ENCODE assay signal across 22 cellular contexts in the genomic region with DNA sequence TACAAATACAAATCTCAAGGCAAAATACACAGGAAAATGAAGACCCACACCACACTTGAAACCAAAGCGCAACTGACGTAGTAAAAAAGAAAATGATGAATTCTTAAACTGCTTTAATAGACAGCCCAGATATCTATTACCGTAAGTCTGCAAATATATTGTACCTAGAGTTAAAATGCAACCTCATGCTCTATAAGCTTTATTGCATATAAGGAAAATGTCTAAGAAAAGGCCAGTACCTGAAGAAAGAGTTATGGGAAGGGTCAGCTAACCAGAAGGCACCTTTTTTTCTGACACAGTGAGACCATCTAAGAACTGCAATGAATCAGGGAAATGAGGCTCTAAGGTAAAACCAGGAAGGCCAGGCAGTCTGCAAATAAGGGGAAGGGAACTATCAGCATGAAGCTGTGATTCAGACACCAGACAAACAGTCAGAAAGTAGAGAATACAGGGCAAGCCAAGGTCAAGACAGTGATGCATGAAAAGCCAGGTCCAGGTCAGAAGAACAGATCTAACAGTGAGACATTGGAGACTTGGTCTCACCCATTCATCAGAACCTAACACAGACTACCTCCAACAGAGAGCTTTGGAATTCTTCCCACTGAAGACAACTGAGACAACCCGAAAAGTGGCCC. TPM values are rescaled to one million over a fixed set of nuclear protein-coding genes. Genes with fewer than 3 reads are reported as not detected.
"Had no signal": no experiment of that assay in that cellular context is flagged by ENCODE, and none has a peak within 500 bp of the region (broad histone marks: within the 10 kb centered on the region; RNA-seq: fewer than 3 reads in every experiment).

No MANE protein-coding gene starts in this region.

- H3K27ac ChIP-seq: epithelial cell of prostate, esophagus muscularis mucosa, foreskin keratinocyte, gastroesophageal sphincter, neutrophil, pancreas, right atrium auricular region, sigmoid colon, spleen, transverse colon, upper lobe of right lung, uterus had no signal

- DNase-seq: central memory CD4-positive, alpha-beta T cell; effector CD8-positive, alpha-beta T cell; endodermal cell; foreskin keratinocyte; glutamatergic neuron; kidney; natural killer cell; pancreas; sigmoid colon; spleen; stimulated activated CD4-positive, alpha-beta T cell treated with anti-CD3 and anti-CD28 coated beads, Interleukin-4, amount 100 ng/mL, for 4 hours; stimulated activated naive B cell treated with anti-CD40 and anti-IgM and Interleukin-4, amounts not matched to agents 10 μg/mL and 1 μg/mL and 100 μg/mL, for 72 hours; transverse colon; upper lobe of right lung; uterus had no signal

- H3K27me3 ChIP-seq: esophagus muscularis mucosa, foreskin keratinocyte, gastroesophageal sphincter, neutrophil, pancreas, right atrium auricular region, sigmoid colon, spleen, transverse colon, upper lobe of right lung, uterus had no signal

- H3K4me3 ChIP-seq: esophagus muscularis mucosa, gastroesophageal sphincter, lung, pancreas, right atrium auricular region, sigmoid colon, spleen, transverse colon, upper lobe of right lung, uterus had no signal

- H3K4me1 ChIP-seq: esophagus muscularis mucosa, foreskin keratinocyte, gastroesophageal sphincter, pancreas, right atrium auricular region, sigmoid colon, spleen, transverse colon, upper lobe of right lung, uterus had no signal

- ATAC-seq: foreskin keratinocyte; gastroesophageal sphincter; left lobe of liver; natural killer cell; pancreas; stimulated activated naive B cell treated with anti-CD40 and anti-IgM and Interleukin-4, amounts not matched to agents 10 μg/mL and 1 μg/mL and 100 μg/mL, for 72 hours; upper lobe of right lung had no signal

- H3K9me3 ChIP-seq: esophagus muscularis mucosa, gastroesophageal sphincter, neutrophil, pancreas, right atrium auricular region, sigmoid colon, spleen, transverse colon, upper lobe of right lung, uterus had no signal

- H3K36me3 ChIP-seq: esophagus muscularis mucosa, gastroesophageal sphincter, neutrophil, pancreas, right atrium auricular region, sigmoid colon, spleen, transverse colon, upper lobe of right lung, uterus had no signal

RNA-seq across cellular contexts. Expression of a gene that starts 46.9 kb away (rescaled TPM):
- total RNA-seq: natural killer cell, upper lobe of right lung had no signal
